In genomic region chr18:2906522-2907458, GRCh38 we compare ENCODE assay signal across 1 cellular context.
TF ChIP-seq lines count a peak whose summit lies in the region.

No MANE protein-coding gene starts in this region.

TF ChIP-seq in HepG2, 621 proteins besides CTCF, POLR2A, EP300 and RAD21 (continued from another document and continues in another):
- TF ChIP-seq ZFP91 (CRISPR knock-in tag; IDR thresholded peaks at IDR 0.05; ENCODE audit: borderline replicate concordance) (no peak), ELK4 (CRISPR knock-in tag; IDR thresholded peaks at IDR 0.05; ENCODE audit: borderline replicate concordance) (no peak), STAT6 (CRISPR knock-in tag; IDR thresholded peaks at IDR 0.05; ENCODE audit: borderline replicate concordance) (no peak), HCFC1 (IDR thresholded peaks at IDR 0.05; ENCODE audit: low read depth, low read length) (no peak), ZNF556 (CRISPR knock-in tag; IDR thresholded peaks at IDR 0.05; ENCODE audit: borderline replicate concordance) (no peak), ZNF816 (CRISPR knock-in tag; IDR thresholded peaks at IDR 0.05; ENCODE audit: borderline replicate concordance) (no peak), SMAD9 (CRISPR knock-in tag; IDR thresholded peaks at IDR 0.05) (no peak), DMTF1 (CRISPR knock-in tag; IDR thresholded peaks at IDR 0.05) (no peak), ZMYM3 (CRISPR knock-in tag; IDR thresholded peaks at IDR 0.05) (no peak), PATZ1 (CRISPR knock-in tag; IDR thresholded peaks at IDR 0.05) (peak; percentile 25; the same call in 1 of the 2 replicates), ZBTB42 (CRISPR knock-in tag; IDR thresholded peaks at IDR 0.05) (no peak), SMARCE1 (IDR thresholded peaks at IDR 0.05; ENCODE audit: borderline replicate concordance) (no peak), CREB1 (IDR thresholded peaks at IDR 0.05) (no peak), CREB1 (CRISPR knock-in tag; IDR thresholded peaks at IDR 0.05) (no peak), HNF4A (CRISPR knock-in tag; IDR thresholded peaks at IDR 0.05) (no peak), ZMAT5 (CRISPR knock-in tag; IDR thresholded peaks at IDR 0.05; ENCODE audit: borderline replicate concordance, low read depth) (no peak), DZIP1 (CRISPR knock-in tag; IDR thresholded peaks at IDR 0.05) (no peak), GABPB1 (CRISPR knock-in tag; IDR thresholded peaks at IDR 0.05) (peak; percentile 67; the same call in 1 of the 2 replicates), CENPT (CRISPR knock-in tag; IDR thresholded peaks at IDR 0.05; ENCODE audit: low read depth) (no peak), NFYC (CRISPR knock-in tag; IDR thresholded peaks at IDR 0.05) (no peak), CC2D1A (CRISPR knock-in tag; IDR thresholded peaks at IDR 0.05) (no peak), PTBP1 (IDR thresholded peaks at IDR 0.05; ENCODE audit: low read depth, low read length, poor library complexity, severe bottlenecking) (no peak), TBX2 (CRISPR knock-in tag; IDR thresholded peaks at IDR 0.05; ENCODE audit: borderline replicate concordance) (no peak), PLRG1 (conservative IDR thresholded peaks at IDR 0.05) (no peak), ZNF101 (CRISPR knock-in tag; IDR thresholded peaks at IDR 0.05; ENCODE audit: borderline replicate concordance, low read depth) (no peak), SOX6 (IDR thresholded peaks at IDR 0.05) (no peak), SOX6 (CRISPR knock-in tag; IDR thresholded peaks at IDR 0.05) (peak; percentile 23; the same call in 1 of the 2 replicates), AGO2 (optimal IDR thresholded peaks at IDR 0.05; ENCODE audit: low read depth, low read length) (peak; percentile 62), ZNF576 (CRISPR knock-in tag; IDR thresholded peaks at IDR 0.05) (no peak), PITX1 (CRISPR knock-in tag; IDR thresholded peaks at IDR 0.05) (no peak), SALL2 (CRISPR knock-in tag; IDR thresholded peaks at IDR 0.05) (no peak), ETV6 (CRISPR knock-in tag; conservative IDR thresholded peaks at IDR 0.05) (0 out of 2 replicates have a peak, but pooled peaks have one; percentile 24), ZNF660 (CRISPR knock-in tag; IDR thresholded peaks at IDR 0.05; ENCODE audit: borderline replicate concordance, low read depth) (no peak), MIER2 (CRISPR knock-in tag; IDR thresholded peaks at IDR 0.05) (no peak), NCOR1 (IDR thresholded peaks at IDR 0.05; ENCODE audit: borderline replicate concordance, low read length) (no peak), PRDM15 (CRISPR knock-in tag; IDR thresholded peaks at IDR 0.05) (no peak), AHDC1 (CRISPR knock-in tag; IDR thresholded peaks at IDR 0.05; ENCODE audit: borderline replicate concordance) (no peak)
